In the genomic region with DNA sequence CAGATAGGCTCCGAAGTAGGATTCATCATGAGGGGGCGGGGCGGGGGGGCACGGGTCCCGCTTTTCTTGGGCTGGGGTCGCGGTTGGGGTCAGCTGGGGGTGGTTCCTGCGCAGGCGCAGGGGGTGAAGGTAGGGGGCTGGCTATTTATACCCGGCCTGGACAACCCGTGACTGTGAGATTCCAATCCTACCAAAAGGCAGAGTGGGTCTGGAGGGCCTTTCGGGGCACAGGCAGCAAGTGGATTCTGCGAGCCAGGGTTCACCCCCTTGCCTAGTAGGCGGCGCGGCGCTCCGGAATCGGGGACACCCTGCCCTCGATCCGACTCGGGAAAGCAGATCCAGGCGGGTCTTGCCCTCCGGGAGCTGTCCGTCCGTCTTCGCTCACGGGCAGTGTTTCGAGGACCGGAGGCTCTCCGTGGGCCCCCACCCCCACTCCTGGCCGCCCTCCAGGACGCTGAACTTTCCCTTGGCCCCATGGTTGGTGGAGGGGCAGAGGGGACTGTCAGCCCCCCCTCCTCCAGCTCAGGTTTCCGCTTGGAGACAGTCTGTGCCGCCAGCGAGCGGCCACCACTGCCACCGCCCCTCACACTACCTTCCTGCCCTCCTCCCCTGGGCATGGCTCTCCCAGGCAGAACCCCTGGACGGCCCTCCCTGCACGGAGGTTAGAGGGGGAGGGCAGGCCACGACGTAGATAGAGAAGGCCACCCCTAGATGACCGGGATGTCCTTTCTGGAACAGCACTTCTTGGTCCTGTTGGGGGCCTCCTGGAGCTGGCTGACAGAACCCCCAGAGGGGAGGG, we compare ENCODE assay signal across 8 cellular contexts. TPM values are rescaled to one million over a fixed set of nuclear protein-coding genes. Genes with fewer than 3 reads are reported as not detected.
DNase-seq lines count a peak whose midpoint lies in the region; ATAC-seq, FAIRE-seq and TF ChIP-seq lines count a peak whose summit lies in the region.

No MANE protein-coding gene starts in this region.

- no peaks in the 10 kb centered on the region for H3K79me2 ChIP-seq in SK-N-SH (ENCODE audit: insufficient read depth)
- H3K79me2 ChIP-seq in astrocyte (ENCODE audit: insufficient read depth, low read length) = no peaks in the 10 kb centered on the region
- no peaks in the 10 kb centered on the region for H3K79me2 ChIP-seq in keratinocyte (ENCODE audit: control insufficient read depth, insufficient read depth, low read length)

- peak; percentile 71 for DNase-seq in SK-N-SH
- DNase-seq in astrocyte (ENCODE audit: low read depth) = no peak
- no peak for DNase-seq in keratinocyte (ENCODE audit: low read depth, low spot score)
- no peak for DNase-seq in cerebellar cortex (ENCODE audit: low spot score)
- DNase-seq in T1000 (lab: John Stamatoyannopoulos, UW) = no peak
- DNase-seq in SIG-M5 treated with dmso at 0.1 percent for 504 hours (lab: John Stamatoyannopoulos, UW; ENCODE audit: unreplicated experiment) = no peak

- ATAC-seq in SK-N-SH treated with all-trans-retinoic acid at 6 μM for 48 hours = no peak

- H3K4me2 ChIP-seq in SK-N-SH (peak overlapping the region; percentile 95), astrocyte (ENCODE audit: low read length) (peak overlapping the region; percentile 97), keratinocyte (ENCODE audit: control insufficient read depth, extremely low read depth, insufficient read depth, low read depth, low read length) (peak overlapping the region; percentile 98)

- peaks cover 6 to 18% of the 10 kb centered on the region in 2 experiments; a peak in 2 of 4 replicates for H3K4me1 ChIP-seq in SK-N-SH (ENCODE audit: control insufficient read depth in 1 of 2, insufficient read depth in 2 of 2, low read depth in 1 of 2, low read length in 1 of 2)
- H3K4me1 ChIP-seq in astrocyte (ENCODE audit: insufficient read depth, low read length) = peaks cover 14% of the 10 kb centered on the region
- H3K4me1 ChIP-seq in keratinocyte (ENCODE audit: control insufficient read depth, extremely low read depth, insufficient read depth, low read length) = peaks cover 16% of the 10 kb centered on the region
- H3K4me1 ChIP-seq in thymus (ENCODE audit: control insufficient read depth, insufficient read depth, low read length) = peaks cover 19% of the 10 kb centered on the region

- H3K9ac ChIP-seq in SK-N-SH (no peak overlapping the region), astrocyte (ENCODE audit: low read length) (no peak overlapping the region), keratinocyte (ENCODE audit: control insufficient read depth, extremely low read depth, insufficient read depth, low read length) (no peak overlapping the region)

- H3K36me3 Mint-ChIP-seq in astrocyte (ENCODE audit: low read depth, unreplicated experiment) = no peaks in the 10 kb centered on the region

- H3F3A ChIP-seq in SK-N-SH (replicated peaks; ENCODE audit: insufficient read depth) = peaks cover 15% of the 10 kb centered on the region

- H3K9me3 ChIP-seq in SK-N-SH (no peaks in the 10 kb centered on the region), astrocyte (ENCODE audit: insufficient read depth, low read depth, low read length) (no peaks in the 10 kb centered on the region), keratinocyte (ENCODE audit: control insufficient read depth, low read depth, low read length) (no peaks in the 10 kb centered on the region), thymus (ENCODE audit: control insufficient read depth) (no peaks in the 10 kb centered on the region)

- no peaks in the 10 kb centered on the region for H3K9me1 ChIP-seq in keratinocyte (ENCODE audit: control insufficient read depth, extremely low read depth, insufficient read depth, low read length)

- dilution Hi-C loops in keratinocyte (cut with MboI; ENCODE audit: extremely low pct_ligation_motif_present, low sequenced_read_pairs) = no loop called here

- no peaks in the 10 kb centered on the region for H3K9me3 Mint-ChIP-seq in astrocyte (ENCODE audit: unreplicated experiment)

- 27% methylated on average over 18 of the region's 43 CpGs for WGBS in SK-N-SH (ENCODE audit: low lambda C conversion rate)
- WGBS in thymus = 3% methylated on average over 43 of the region's 43 CpGs

- TF ChIP-seq CTCF in SK-N-SH (IDR thresholded peaks at IDR 0.05) (no peak), astrocyte (IDR thresholded peaks at IDR 0.05; ENCODE audit: insufficient read depth, low read depth, low read length) (no peak), keratinocyte (optimal IDR thresholded peaks at IDR 0.05 in 1 of 3, IDR thresholded peaks at IDR 0.05 in 1 of 3, conservative IDR thresholded peaks at IDR 0.05 in 1 of 3; ENCODE audit: extremely low read depth in 1 of 3, insufficient read depth in 2 of 3, low read length in 3 of 3) (no peak)

- no peaks in the 10 kb centered on the region for H4K20me1 ChIP-seq in SK-N-SH (ENCODE audit: insufficient read depth)
- no peaks in the 10 kb centered on the region for H4K20me1 ChIP-seq in astrocyte (ENCODE audit: insufficient read depth, low read length)
- no peaks in the 10 kb centered on the region for H4K20me1 ChIP-seq in keratinocyte (ENCODE audit: control insufficient read depth, extremely low read depth, insufficient read depth, low read length)

- H3K4me3 ChIP-seq in SK-N-SH (ENCODE audit: low read depth in 2 of 2, low read length in 1 of 2) (peak overlapping the region; percentile 50 to 64; a peak in 3 of 4 replicates), astrocyte (ENCODE audit: insufficient read depth, low read depth, low read length) (peak overlapping the region; percentile 33), keratinocyte (ENCODE audit: control insufficient read depth in 2 of 3, extremely low read depth in 1 of 3, insufficient read depth in 2 of 3, low read depth in 1 of 3, low read length in 3 of 3) (peak overlapping the region; percentile 38 to 78 (median 66)), thymus (ENCODE audit: low read length) (peak overlapping the region; percentile 35)

- H3K27me3 ChIP-seq in SK-N-SH (ENCODE audit: insufficient read depth) = no peaks in the 10 kb centered on the region
- H3K27me3 ChIP-seq in astrocyte (ENCODE audit: insufficient read depth, low read length) = peaks cover 25% of the 10 kb centered on the region
- H3K27me3 ChIP-seq in keratinocyte (ENCODE audit: control insufficient read depth, extremely low read depth, insufficient read depth, low read length) = peaks cover 36% of the 10 kb centered on the region
- peaks cover 33% of the 10 kb centered on the region for H3K27me3 ChIP-seq in thymus (ENCODE audit: control insufficient read depth, insufficient read depth)

- H3K4me1 Mint-ChIP-seq in astrocyte (ENCODE audit: low read depth, unreplicated experiment) = no peaks in the 10 kb centered on the region

- CTCF ChIA-PET in SK-N-SH (lab: Yijun Ruan, JAX) = interaction anchor here (0.9 to 8.8 kb wide), 9 partner anchors 10 to 236 kb away, joined by 3 to 169 read pairs (median 4); no protein-coding TSS in a partner anchor

- peak overlapping the region; percentile 76 for H3K4me3 Mint-ChIP-seq in astrocyte (ENCODE audit: unreplicated experiment)

- no peak for TF ChIP-seq RAD21 in SK-N-SH (IDR thresholded peaks at IDR 0.05; ENCODE audit: low read length)

- peak overlapping the region; percentile 89; the same call in 1 of the 2 replicates for H2AFZ ChIP-seq in SK-N-SH (ENCODE audit: low read depth)
- H2AFZ ChIP-seq in astrocyte (ENCODE audit: low read depth, low read length) = no peak overlapping the region
- no peak overlapping the region for H2AFZ ChIP-seq in keratinocyte (ENCODE audit: control insufficient read depth, low read length)

- TF ChIP-seq EP300 in SK-N-SH (IDR thresholded peaks at IDR 0.05; ENCODE audit: borderline replicate concordance in 1 of 2, low read depth in 1 of 2, low read length in 1 of 2) = no peak

- H3K27ac ChIP-seq in SK-N-SH (ENCODE audit: low read depth in 2 of 2, low read length in 1 of 2) (no peak overlapping the region), astrocyte (ENCODE audit: low read depth, low read length) (no peak overlapping the region), keratinocyte (ENCODE audit: control insufficient read depth, insufficient read depth, low read length) (no peak overlapping the region), thymus (ENCODE audit: low read depth) (no peak overlapping the region)

- H3K36me3 ChIP-seq in SK-N-SH (replicated peaks in 1 of 2; ENCODE audit: control insufficient read depth in 1 of 2, insufficient read depth in 2 of 2, low read length in 1 of 2) (no peaks in the 10 kb centered on the region), astrocyte (ENCODE audit: insufficient read depth, low read length) (no peaks in the 10 kb centered on the region), keratinocyte (ENCODE audit: control insufficient read depth in 2 of 2, extremely low read depth in 1 of 2, insufficient read depth in 2 of 2, low read length in 2 of 2) (no peaks in the 10 kb centered on the region), thymus (ENCODE audit: control insufficient read depth, insufficient read depth) (no peaks in the 10 kb centered on the region)

- peaks cover 48% of the 10 kb centered on the region for H3K27me3 Mint-ChIP-seq in astrocyte (ENCODE audit: low read depth, unreplicated experiment)

- POLR2A ChIA-PET in SK-N-SH (lab: Yijun Ruan, JAX) = interaction anchor here (0.5 to 1.3 kb wide), 2 partner anchors 61 to 346 kb away, joined by 3 read pairs; partner anchors contain the start of gene SAT2

- no peak overlapping the region for H3K27ac Mint-ChIP-seq in astrocyte (ENCODE audit: unreplicated experiment)

- no peaks in the 10 kb centered on the region for H3K9me2 ChIP-seq in SK-N-SH

- no peak for FAIRE-seq in astrocyte (lab: Jason Lieb, UNC)
- FAIRE-seq in keratinocyte (lab: Jason Lieb, UNC) = no peak

RNA-seq across cellular contexts. Expression of gene SLC2A4, which starts 0.6 kb away (rescaled TPM):
- polyA plus RNA-seq in SK-N-SH (2012; rRNA removed) = 0.44 and 0.54 TPM in 2 replicates
- polyA plus RNA-seq in SK-N-SH (2012; cell fraction: cytosol; rRNA removed) = 0.14 and 0.24 TPM in 2 replicates
- 0.83 and 1.3 TPM in 2 replicates for polyA plus RNA-seq in SK-N-SH (2012; cell fraction: nucleus; rRNA removed)
- total RNA-seq in astrocyte = 0.30 TPM in 1 of 2 replicates, not detected in the other
- 0.05 TPM in 1 of 3 replicates, not detected in the others for polyA plus RNA-seq in keratinocyte
- polyA plus RNA-seq in keratinocyte (2011; ENCODE audit: low read depth) = not detected
- polyA plus RNA-seq in keratinocyte (2011; cell fraction: cytosol; rRNA removed) = not detected in 2 replicates
- 0.06 and 0.09 TPM in 2 replicates for polyA plus RNA-seq in keratinocyte (2011; cell fraction: nucleus; rRNA removed)
- polyA plus RNA-seq in keratinocyte (2012; ENCODE audit: low replicate concordance) = 0.08 TPM in 1 of 2 replicates, not detected in the other
- polyA minus RNA-seq in keratinocyte = not detected in 3 replicates
- polyA minus RNA-seq in keratinocyte (2011; cell fraction: cytosol; rRNA and poly(A)+ RNA removed) = not detected
- not detected in 2 replicates for polyA minus RNA-seq in keratinocyte (2011; cell fraction: nucleus; rRNA and poly(A)+ RNA removed)
- polyA plus RNA-seq in thymus = 1.2 TPM

RNA-seq across cellular contexts. Expression of gene YBX2, which starts 12.3 kb away (rescaled TPM):
- polyA plus RNA-seq in SK-N-SH (2012; rRNA removed) (0.36 and 0.54 TPM in 2 replicates), keratinocyte (0.01 to 0.05 TPM (median 0.05 TPM) in 3 replicates), thymus (0.48 TPM)
- 0.31 and 0.41 TPM in 2 replicates for polyA plus RNA-seq in SK-N-SH (2012; cell fraction: cytosol; rRNA removed)
- 1.9 and 2.0 TPM in 2 replicates for polyA plus RNA-seq in SK-N-SH (2012; cell fraction: nucleus; rRNA removed)
- 0.24 and 0.86 TPM in 2 replicates for total RNA-seq in astrocyte
- polyA plus RNA-seq in keratinocyte (2011; ENCODE audit: low read depth) = not detected
- polyA plus RNA-seq in keratinocyte (2011; cell fraction: cytosol; rRNA removed) = 0.05 TPM in 1 of 2 replicates, not detected in the other
- polyA plus RNA-seq in keratinocyte (2011; cell fraction: nucleus; rRNA removed) = 0.09 and 0.20 TPM in 2 replicates
- polyA plus RNA-seq in keratinocyte (2012; ENCODE audit: low replicate concordance) = 0.09 and 0.20 TPM in 2 replicates
- polyA minus RNA-seq in keratinocyte = not detected in 3 replicates
- not detected for polyA minus RNA-seq in keratinocyte (2011; cell fraction: cytosol; rRNA and poly(A)+ RNA removed)
- polyA minus RNA-seq in keratinocyte (2011; cell fraction: nucleus; rRNA and poly(A)+ RNA removed) = not detected in 2 replicates

RNA-seq across cellular contexts. Expression of gene CLDN7, which starts 19.9 kb away (rescaled TPM):
- polyA plus RNA-seq in SK-N-SH (2012; rRNA removed) (2.9 and 5.0 TPM in 2 replicates), keratinocyte (6.3 to 9.0 TPM (median 6.8 TPM) in 3 replicates), thymus (34.9 TPM)
- polyA plus RNA-seq in SK-N-SH (2012; cell fraction: cytosol; rRNA removed) = 2.5 and 3.8 TPM in 2 replicates
- polyA plus RNA-seq in SK-N-SH (2012; cell fraction: nucleus; rRNA removed) = 10.4 and 12.1 TPM in 2 replicates
- total RNA-seq in astrocyte = 4.6 and 10.5 TPM in 2 replicates
- polyA plus RNA-seq in keratinocyte (2011; ENCODE audit: low read depth) = 6.1 TPM
- 8.6 and 9.5 TPM in 2 replicates for polyA plus RNA-seq in keratinocyte (2011; cell fraction: cytosol; rRNA removed)
- 34.4 and 49.1 TPM in 2 replicates for polyA plus RNA-seq in keratinocyte (2011; cell fraction: nucleus; rRNA removed)
- 8.2 and 32.9 TPM in 2 replicates for polyA plus RNA-seq in keratinocyte (2012; ENCODE audit: low replicate concordance)
- 4.8 to 7.5 TPM (median 6.5 TPM) in 3 replicates for polyA minus RNA-seq in keratinocyte
- polyA minus RNA-seq in keratinocyte (2011; cell fraction: cytosol; rRNA and poly(A)+ RNA removed) = 8.6 TPM
- 10.4 and 13.9 TPM in 2 replicates for polyA minus RNA-seq in keratinocyte (2011; cell fraction: nucleus; rRNA and poly(A)+ RNA removed)

RNA-seq across cellular contexts. Expression of gene EIF5A, which starts 25.3 kb away (rescaled TPM):
- polyA plus RNA-seq in SK-N-SH (2012; rRNA removed) = 711 and 971 TPM in 2 replicates
- polyA plus RNA-seq in SK-N-SH (2012; cell fraction: cytosol; rRNA removed) = 580 and 792 TPM in 2 replicates
- polyA plus RNA-seq in SK-N-SH (2012; cell fraction: nucleus; rRNA removed) = 284 and 445 TPM in 2 replicates
- total RNA-seq in astrocyte = 841 and 915 TPM in 2 replicates
- polyA plus RNA-seq in keratinocyte = 769 to 1,493 TPM (median 948 TPM) in 3 replicates
- polyA plus RNA-seq in keratinocyte (2011; ENCODE audit: low read depth) = 1,059 TPM
- 978 and 1,013 TPM in 2 replicates for polyA plus RNA-seq in keratinocyte (2011; cell fraction: cytosol; rRNA removed)
- 468 and 536 TPM in 2 replicates for polyA plus RNA-seq in keratinocyte (2011; cell fraction: nucleus; rRNA removed)
- 614 and 1,141 TPM in 2 replicates for polyA plus RNA-seq in keratinocyte (2012; ENCODE audit: low replicate concordance)
- polyA minus RNA-seq in keratinocyte = 884 to 1,075 TPM (median 1,030 TPM) in 3 replicates
- 1,192 TPM for polyA minus RNA-seq in keratinocyte (2011; cell fraction: cytosol; rRNA and poly(A)+ RNA removed)
- 194 and 269 TPM in 2 replicates for polyA minus RNA-seq in keratinocyte (2011; cell fraction: nucleus; rRNA and poly(A)+ RNA removed)
- polyA plus RNA-seq in thymus = 324 TPM

RNA-seq across cellular contexts. Expression of gene ELP5, which starts 30.1 kb away (rescaled TPM):
- 45.4 and 52.1 TPM in 2 replicates for polyA plus RNA-seq in SK-N-SH (2012; rRNA removed)
- 38.4 and 41.3 TPM in 2 replicates for polyA plus RNA-seq in SK-N-SH (2012; cell fraction: cytosol; rRNA removed)
- 51.3 and 60.7 TPM in 2 replicates for polyA plus RNA-seq in SK-N-SH (2012; cell fraction: nucleus; rRNA removed)
- total RNA-seq in astrocyte = 24.9 and 25.4 TPM in 2 replicates
- polyA plus RNA-seq in keratinocyte = 19.4 to 24.9 TPM (median 21.4 TPM) in 3 replicates
- polyA plus RNA-seq in keratinocyte (2011; ENCODE audit: low read depth) = 5.4 TPM
- polyA plus RNA-seq in keratinocyte (2011; cell fraction: cytosol; rRNA removed) = 20.5 and 25.5 TPM in 2 replicates
- polyA plus RNA-seq in keratinocyte (2011; cell fraction: nucleus; rRNA removed) = 29.5 and 32.1 TPM in 2 replicates
- polyA plus RNA-seq in keratinocyte (2012; ENCODE audit: low replicate concordance) = 22.6 and 25.7 TPM in 2 replicates
- 21.8 to 22.3 TPM (median 22.1 TPM) in 3 replicates for polyA minus RNA-seq in keratinocyte
- 20.0 TPM for polyA minus RNA-seq in keratinocyte (2011; cell fraction: cytosol; rRNA and poly(A)+ RNA removed)
- polyA minus RNA-seq in keratinocyte (2011; cell fraction: nucleus; rRNA and poly(A)+ RNA removed) = 8.9 and 10.1 TPM in 2 replicates
- polyA plus RNA-seq in thymus = 35.9 TPM
